ENCODE assay signal across 8 cellular contexts in genomic region chr9:85940832-85941616, GRCh38. TPM values are rescaled to one million over a fixed set of nuclear protein-coding genes. Genes with fewer than 3 reads are reported as not detected.
DNase-seq lines count a peak whose midpoint lies in the region; ATAC-seq lines count a peak whose summit lies in the region.

Gene NAA35, plus strand, starts transcription at chr9:85941146. Its CDS starts 1,014 bp downstream, at chr9:85942160.

- peak within 1 kb of the TSS; percentile 84 to 95 (median 90) for H3K4me3 Mint-ChIP-seq in IgD-negative memory B cell

- ATAC-seq in GM21529 (IDR thresholded peaks at IDR 0.05; ENCODE audit: unreplicated experiment) = peak; percentile 89

- no peaks in the 10 kb centered on the region for H3K9me3 Mint-ChIP-seq in IgD-negative memory B cell

- peak within 1 kb of the TSS; percentile 90 for H3K4me3 ChIP-seq in mononuclear cell (ENCODE audit: low read length)

- no peaks in the 10 kb centered on the region for H3K27me3 Mint-ChIP-seq in IgD-negative memory B cell

- peaks cover 5 to 21% (median 12%) of the 10 kb centered on the region in 3 donors for H3K4me1 Mint-ChIP-seq in IgD-negative memory B cell

- H3K27me3 ChIP-seq in mononuclear cell (ENCODE audit: insufficient read depth, low read length) = no peaks in the 10 kb centered on the region

- H3K27ac Mint-ChIP-seq in IgD-negative memory B cell = peak within 1 kb of the TSS; percentile 83 to 94 (median 90)

- no peaks in the 10 kb centered on the region for H3K36me3 Mint-ChIP-seq in IgD-negative memory B cell

- H3K4me1 ChIP-seq in mononuclear cell (ENCODE audit: insufficient read depth, low read length) = peaks cover 23% of the 10 kb centered on the region

- DNase-seq in DMS 273 (lab: John Stamatoyannopoulos, UW; ENCODE audit: unreplicated experiment) (peak; percentile 99), OCI-M2 (lab: John Stamatoyannopoulos, UW; ENCODE audit: unreplicated experiment) (peak; percentile 57), activated T-cell treated with anti-CD3 and anti-CD28 coated beads for 4 hours (peak; percentile 100), epidermal melanocyte (ENCODE audit: insufficient read length, low spot score) (peak; percentile 97)
- DNase-seq in stimulated activated CD8-positive, alpha-beta memory T cell treated with anti-CD3 and anti-CD28 coated beads, Interleukin-4, amount 100 ng/mL, for 1 hour (ENCODE audit: low read depth in 2 of 2, low spot score in 1 of 2) = peak; percentile 97 to 99

- no peaks in the 10 kb centered on the region for H3K9me3 ChIP-seq in mononuclear cell (ENCODE audit: low read depth, low read length)

RNA-seq across cellular contexts. Expression of gene NAA35, which starts in this region (rescaled TPM):
- polyA plus RNA-seq in IgD-negative memory B cell = 12.6 TPM
- total RNA-seq in mononuclear cell = 20.1 TPM

Comparison
In these comparisons a context has a peak if more than half of its experiments do, and no peak if none do; other contexts are left out.
1. Peak in every context shown above with its lines: DNase-seq, ATAC-seq and H3K4me3 ChIP-seq.